In genomic region chr6:3568396-3569082, GRCh38 we compare ENCODE assay signal across 17 cellular contexts.
DNase-seq lines count a peak whose midpoint lies in the region; ATAC-seq, FAIRE-seq and TF ChIP-seq lines count a peak whose summit lies in the region.
"Had no signal": no experiment of that assay in that cellular context is flagged by ENCODE, and none has a peak within 500 bp of the region (broad histone marks: within the 10 kb centered on the region; RNA-seq: fewer than 3 reads in every experiment).

No MANE protein-coding gene starts in this region.

- no peak overlapping the region for H3K9ac ChIP-seq in mammary epithelial cell (ENCODE audit: insufficient read depth, low read length)
- H3K9ac ChIP-seq: BLaER1 treated with 17β-estradiol and CSF1 and Interleukin-3, amounts not matched to agents 10 nM and 100 nM had no signal

- H3K4me3 Mint-ChIP-seq in nephron progenitor cell = no peak overlapping the region
- H3K4me3 Mint-ChIP-seq: T-helper 1 cell treated with Interleukin-12 subunit alpha and Interleukin-12 subunit beta and Interleukin-4 antibody, amounts not matched to agents 30 μg/mL and 1 μg/mL, for 36 hours had no signal

- H3K27me3 Mint-ChIP-seq in nephron progenitor cell (ENCODE audit: low read depth, poor library complexity) = peaks cover 6% of the 10 kb centered on the region

- H3K27me3 ChIP-seq in mammary epithelial cell (ENCODE audit: insufficient read depth, low read length) = no peaks in the 10 kb centered on the region
- H3K27me3 ChIP-seq: BLaER1 treated with 17β-estradiol and CSF1 and Interleukin-3, amounts not matched to agents 10 nM and 100 nM; body of pancreas had no signal

- intact Hi-C loops in mammary epithelial cell (cut with micrococcal nuclease) = no loop called here

- no peak overlapping the region for H3K27ac ChIP-seq in mammary epithelial cell (ENCODE audit: insufficient read depth, low read depth, low read length)
- H3K27ac ChIP-seq: BLaER1 treated with 17β-estradiol and CSF1 and Interleukin-3, amounts not matched to agents 10 nM and 100 nM; body of pancreas had no signal

- no peaks in the 10 kb centered on the region for H3K9me3 ChIP-seq in mammary epithelial cell (replicated peaks; ENCODE audit: insufficient read depth, low read length)
- H3K9me3 ChIP-seq: body of pancreas had no signal

- in situ Hi-C loops in mammary epithelial cell (cut with MboI; ENCODE audit: low sequenced_read_pairs in 2 of 2) = no loop called here

- no TSS peak for BruUV-seq in mammary epithelial cell (replicated peaks; lab: Mats Ljungman, UMichigan)

- no peaks in the 10 kb centered on the region for H3K36me3 ChIP-seq in mammary epithelial cell (ENCODE audit: insufficient read depth, low read length)
- H3K36me3 ChIP-seq: BLaER1 treated with 17β-estradiol and CSF1 and Interleukin-3, amounts not matched to agents 10 nM and 100 nM had no signal

- peak; percentile 62 for FAIRE-seq in HTR-8/SVneo (lab: Jason Lieb, UNC)

- H3K4me3 ChIP-seq in mammary epithelial cell (replicated peaks in 1 of 3; ENCODE audit: insufficient read depth in 1 of 3, low read depth in 2 of 3, low read length in 3 of 3) = no peak overlapping the region
- H3K4me3 ChIP-seq: BLaER1 treated with 17β-estradiol and CSF1 and Interleukin-3, amounts not matched to agents 10 nM and 100 nM; body of pancreas; lung had no signal

- H3K4me1 ChIP-seq in mammary epithelial cell (ENCODE audit: insufficient read depth, low read length) = no peaks in the 10 kb centered on the region
- H3K4me1 ChIP-seq: body of pancreas had no signal

- CTCF ChIA-PET in mammary epithelial cell (lab: Charles Lee; ENCODE audit: low non-redundant PET) = no interaction called here

- TF ChIP-seq CTCF in mammary epithelial cell (conservative IDR thresholded peaks at IDR 0.05 in 1 of 2, IDR thresholded peaks at IDR 0.05 in 1 of 2; ENCODE audit: extremely low read depth in 1 of 2, insufficient read depth in 1 of 2, low read depth in 1 of 2, low read length in 2 of 2) (no peak), nephron progenitor cell (IDR thresholded peaks at IDR 0.05) (no peak)

- H4K20me1 ChIP-seq in mammary epithelial cell (ENCODE audit: insufficient read depth, low read length) = no peaks in the 10 kb centered on the region
- H4K20me1 ChIP-seq: BLaER1 treated with 17β-estradiol and CSF1 and Interleukin-3, amounts not matched to agents 10 nM and 100 nM had no signal

- peaks cover 80% of the 10 kb centered on the region for H3K4me1 Mint-ChIP-seq in nephron progenitor cell

- H3K27ac Mint-ChIP-seq in nephron progenitor cell = peak overlapping the region; percentile 49
- H3K27ac Mint-ChIP-seq: T-helper 1 cell treated with Interleukin-12 subunit alpha and Interleukin-12 subunit beta and Interleukin-4 antibody, amounts not matched to agents 30 μg/mL and 1 μg/mL, for 36 hours had no signal

- no peak overlapping the region for H3K4me2 ChIP-seq in mammary epithelial cell (ENCODE audit: insufficient read depth, low read depth, low read length)
- H3K4me2 ChIP-seq: BLaER1 treated with 17β-estradiol and CSF1 and Interleukin-3, amounts not matched to agents 10 nM and 100 nM had no signal

- DNase-seq in HTR-8/SVneo (ENCODE audit: insufficient read length, low spot score) = no peak
- peak; percentile 36 for DNase-seq in NCI-H226
- DNase-seq in mammary epithelial cell = peak; percentile 10
- no peak for DNase-seq in nephron progenitor cell
- no peak for DNase-seq in hippocampal formation (lab: John Stamatoyannopoulos, UW)
- DNase-seq in activated CD4-positive, alpha-beta T cell treated with anti-CD3 and anti-CD28 coated beads, Interleukin-2, amount 50 U/mL, for 1 hour = no peak
- no peak for DNase-seq in stimulated activated naive CD4-positive, alpha-beta T cell treated with Interleukin-2 at 50 U/mL for 16 hours (lab: John Stamatoyannopoulos, UW)
- DNase-seq in stimulated activated naive CD8-positive, alpha-beta T cell treated with anti-CD3 and anti-CD28 coated beads, Interleukin-15, Interleukin-2, amounts not matched to agents 100 U/mL and 50 U/mL, for 24 hours = no peak
- DNase-seq: body of pancreas; DMS79; effector CD4-positive, alpha-beta T cell; NCI-H1092 treated with DMSO at 0.1 percent for 48 hours; NK-92 treated with Interleukin-12 subunit alpha and Interleukin-12 subunit beta, amount 100 ng/mL, for 24 hours; stimulated activated CD4-positive, alpha-beta T cell treated with anti-CD3 and anti-CD28 coated beads, Interleukin-4, amount 100 ng/mL, for 1 hour had no signal

- no peak overlapping the region for H2AFZ ChIP-seq in mammary epithelial cell (ENCODE audit: low read depth, low read length)

- peaks cover 9% of the 10 kb centered on the region for H3K36me3 Mint-ChIP-seq in nephron progenitor cell (ENCODE audit: low read depth)

- dilution Hi-C loops in mammary epithelial cell (cut with HindIII; ENCODE audit: low sequenced_read_pairs) = loop anchor here (5.0 kb wide), 1 partner anchor 106 kb away; no protein-coding TSS in a partner anchor

- no peak for ATAC-seq in stimulated activated naive CD8-positive, alpha-beta T cell treated with anti-CD3 and anti-CD28 coated beads, Interleukin-15, Interleukin-2, amounts not matched to agents 100 U/mL and 50 U/mL, for 24 hours
- ATAC-seq: body of pancreas had no signal

- H3K79me2 ChIP-seq in mammary epithelial cell (ENCODE audit: insufficient read depth, low read length) = no peaks in the 10 kb centered on the region

- H3K9me3 Mint-ChIP-seq in nephron progenitor cell = peaks cover 13% of the 10 kb centered on the region
- H3K9me3 Mint-ChIP-seq: T-helper 1 cell treated with Interleukin-12 subunit alpha and Interleukin-12 subunit beta and Interleukin-4 antibody, amounts not matched to agents 30 μg/mL and 1 μg/mL, for 36 hours had no signal

- 45% methylated on average over 7 of the region's 7 CpGs for WGBS in mammary epithelial cell (ENCODE audit: low coverage, missing lambda C conversion rate)

Comparison
In these comparisons a context has a peak if more than half of its experiments do, and no peak if none do; other contexts are left out.
1. DNase-seq: peak in NCI-H226 (single experiment) and mammary epithelial cell (single experiment); none in HTR-8/SVneo (single experiment), nephron progenitor cell (single experiment), hippocampal formation (0 of 2), activated CD4-positive, alpha-beta T cell treated with anti-CD3 and anti-CD28 coated beads, Interleukin-2, amount 50 U/mL, for 1 hour (single experiment), stimulated activated naive CD4-positive, alpha-beta T cell treated with Interleukin-2 at 50 U/mL for 16 hours (single experiment) and stimulated activated naive CD8-positive, alpha-beta T cell treated with anti-CD3 and anti-CD28 coated beads, Interleukin-15, Interleukin-2, amounts not matched to agents 100 U/mL and 50 U/mL, for 24 hours (single experiment).